19 cellular contexts compared by ENCODE assay signal in the genomic region with DNA sequence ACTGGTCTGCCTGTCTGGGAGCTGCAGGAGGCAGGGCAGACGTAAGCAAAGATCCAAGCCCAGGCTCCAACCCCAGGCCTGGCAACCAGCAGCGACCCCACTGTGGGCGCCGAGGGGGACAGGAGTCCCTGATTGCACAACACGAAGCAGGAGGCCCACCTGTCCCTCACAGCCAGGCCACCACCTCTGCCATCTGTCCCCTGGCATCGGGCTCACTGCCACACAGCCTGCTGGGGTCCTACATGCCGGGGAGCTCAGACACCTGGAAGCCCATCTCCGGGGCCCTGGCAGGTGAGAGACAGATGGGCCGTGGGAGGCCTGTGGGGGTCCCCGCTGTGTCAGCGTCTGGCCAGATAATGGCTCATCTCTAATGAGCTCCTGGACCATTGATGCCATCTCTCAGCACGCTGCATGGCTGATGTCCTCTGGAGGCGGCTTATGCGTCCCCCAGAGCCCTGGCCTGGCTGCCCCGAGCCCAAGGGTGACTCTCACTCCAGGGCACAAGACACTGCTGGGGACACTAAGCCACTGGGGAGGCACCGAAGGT. TPM values are rescaled to one million over a fixed set of nuclear protein-coding genes. Genes with fewer than 3 reads are reported as not detected.
DNase-seq lines count a peak whose midpoint lies in the region; ATAC-seq and TF ChIP-seq lines count a peak whose summit lies in the region.
"Had no signal": no experiment of that assay in that cellular context is flagged by ENCODE, and none has a peak within 500 bp of the region (broad histone marks: within the 10 kb centered on the region; RNA-seq: fewer than 3 reads in every experiment).

No MANE protein-coding gene starts in this region.

- TF ChIP-seq CTCF in IMR-90 (conservative IDR thresholded peaks at IDR 0.05; ENCODE audit: low read depth, low read length) (no peak), BE2C (IDR thresholded peaks at IDR 0.05; ENCODE audit: low read depth, low read length) (no peak)

- no peak overlapping the region for H2BK15ac ChIP-seq in IMR-90 (ENCODE audit: low read depth, low read length)

- H2BK120ac ChIP-seq in IMR-90 (ENCODE audit: low read depth, low read length): no peak overlapping the region

- no peak for TF ChIP-seq POLR2A in IMR-90 (IDR thresholded peaks at IDR 0.05; ENCODE audit: low read depth, low read length)

- H3K9ac ChIP-seq in IMR-90 (ENCODE audit: low read depth, low read length): no peak overlapping the region

- H3K9me1 ChIP-seq in IMR-90 (ENCODE audit: insufficient read depth, low read length): no peaks in the 10 kb centered on the region; the same call in 1 of the 2 replicates

- no peak overlapping the region for H3K18ac ChIP-seq in IMR-90 (ENCODE audit: low read depth, low read length)

- H3K27me3 ChIP-seq in IMR-90 (ENCODE audit: control insufficient read depth, insufficient read depth, low read length): 0 out of 2 replicates have a peak, but pooled peaks cover 1% of the 10 kb centered on the region
- H3K27me3 ChIP-seq in BE2C: no peaks in the 10 kb centered on the region
- H3K27me3 ChIP-seq: MG63, Peyer's patch, tibial nerve had no signal

- H2AK5ac ChIP-seq in IMR-90 (ENCODE audit: low read depth, low read length): no peak overlapping the region

- CTCF ChIA-PET in IMR-90 (lab: Yijun Ruan, JAX): interaction anchor here (0.6 kb wide), 1 partner anchor 14 kb away, joined by 3 read pairs; no protein-coding TSS in a partner anchor

- POLR2A ChIA-PET in IMR-90 (lab: Charles Lee; ENCODE audit: unreplicated experiment): no interaction called here

- H4K20me1 ChIP-seq in IMR-90 (ENCODE audit: insufficient read depth, low read length): peaks cover 12% of the 10 kb centered on the region

- H3K9me3 ChIP-seq in IMR-90 (ENCODE audit: control insufficient read depth, insufficient read depth, low read length) (no peaks in the 10 kb centered on the region), BE2C (no peaks in the 10 kb centered on the region)
- H3K9me3 ChIP-seq: MG63, Peyer's patch, tibial nerve had no signal

- no peak for TF ChIP-seq RAD21 in IMR-90 (IDR thresholded peaks at IDR 0.05; ENCODE audit: low read length)

- H3K4me1 ChIP-seq in IMR-90 (ENCODE audit: control insufficient read depth, insufficient read depth, low read length) (peaks cover 7% of the 10 kb centered on the region), BE2C (no peaks in the 10 kb centered on the region)

- no peak overlapping the region for H4K91ac ChIP-seq in IMR-90 (ENCODE audit: insufficient read depth, low read depth, low read length)

- intact Hi-C loops in IMR-90 (cut with micrococcal nuclease) (no loop called here), left cardiac atrium (cut with DNase I) (no loop called here), posterior vena cava (cut with DNase I) (no loop called here), left colon (cut with DNase I, micrococcal nuclease) (loop anchor here in 1 of 2 donors (10.0 kb wide), 1 partner anchor 57 kb away; no protein-coding TSS in a partner anchor)

- DNase-seq in IMR-90: no peak
- peak; percentile 17 for DNase-seq in left cardiac atrium
- peak; percentile 66 for DNase-seq in posterior vena cava (ENCODE audit: low spot score)
- DNase-seq in stimulated activated CD4-positive, alpha-beta T cell treated with anti-CD3 and anti-CD28 coated beads, Interleukin-2, amount 100 ng/mL, for 24 hours: no peak
- no peak for DNase-seq in anterior cingulate cortex (lab: John Stamatoyannopoulos, UW)
- no peak for DNase-seq in BE2C
- no peak for DNase-seq in left colon
- DNase-seq: activated CD4-positive, alpha-beta T cell treated with anti-CD3 and anti-CD28 coated beads for 1 hour; CD4-positive, alpha-beta memory T cell; foreskin fibroblast; MG63; NCI-H187; NCI-H2227 treated with DMSO at 0.1 percent for 48 hours; stimulated activated CD4-positive, alpha-beta T cell treated with anti-CD3 and anti-CD28 coated beads, Interleukin-4, amount 100 ng/mL, for 24 hours had no signal

- no peak overlapping the region for H3K4me3 ChIP-seq in IMR-90 (ENCODE audit: insufficient read depth, low read depth, low read length)
- no peak overlapping the region for H3K4me3 ChIP-seq in BE2C (ENCODE audit: low read depth, low read length)
- H3K4me3 ChIP-seq: MG63, Peyer's patch, smooth muscle cell, tibial nerve had no signal

- H3K4ac ChIP-seq in IMR-90 (ENCODE audit: low read depth, low read length): no peak overlapping the region

- no peak overlapping the region for H2BK20ac ChIP-seq in IMR-90 (ENCODE audit: low read depth, low read length)

- H3K79me1 ChIP-seq in IMR-90 (ENCODE audit: low read depth in 1 of 2, low read length in 2 of 2): no peaks in the 10 kb centered on the region

- peak overlapping the region; percentile 25 for H2AK9ac ChIP-seq in IMR-90 (replicated peaks; ENCODE audit: low read depth, low read length, poor library complexity)

- no peak overlapping the region for H4K8ac ChIP-seq in IMR-90 (ENCODE audit: low read depth in 2 of 2, low read length in 2 of 2)

- H3K14ac ChIP-seq in IMR-90 (replicated peaks; ENCODE audit: low read depth, low read length): no peak overlapping the region

- H2AFZ ChIP-seq in IMR-90 (replicated peaks; ENCODE audit: low read length, poor library complexity): no peak overlapping the region

- ATAC-seq in IMR-90 (ENCODE audit: low read depth) (no peak), left cardiac atrium (no peak), left colon (no peak)
- ATAC-seq: activated naive CD4-positive, alpha-beta T cell treated with anti-CD3 and anti-CD28 coated beads, Interleukin-2, amount 50 U/mL, for 72 hours had no signal

- in situ Hi-C loops in IMR-90 (cut with MboI; ENCODE audit: low sequenced_read_pairs): no loop called here

- H3K56ac ChIP-seq in IMR-90 (ENCODE audit: extremely low read depth, insufficient read depth, low read length): no peak overlapping the region

- dilution Hi-C loops in IMR-90 (cut with HindIII; ENCODE audit: low sequenced_read_pairs, unreplicated experiment): no loop called here

- H3K23ac ChIP-seq in IMR-90 (ENCODE audit: low read depth, low read length): no peak overlapping the region

- H3K27ac ChIP-seq in IMR-90 (ENCODE audit: insufficient read depth, low read length) (no peak overlapping the region), angular gyrus (ENCODE audit: low read depth, low read length) (peak overlapping the region; percentile 73)
- H3K27ac ChIP-seq: Peyer's patch, tibial nerve had no signal

- H4K5ac ChIP-seq in IMR-90 (ENCODE audit: low read depth, low read length): no peak overlapping the region

- no peak overlapping the region for H2BK5ac ChIP-seq in IMR-90 (ENCODE audit: low read depth, low read length, poor library complexity, severe bottlenecking)

- H3K4me2 ChIP-seq in IMR-90 (ENCODE audit: low read depth, low read length): no peak overlapping the region
- H3K4me2 ChIP-seq: smooth muscle cell had no signal

- BruUV-seq in IMR-90 (replicated peaks; lab: Mats Ljungman, UMichigan): no TSS peak

- WGBS in IMR-90 (ENCODE audit: extremely low coverage in 2 of 2, insufficient read length in 1 of 2), 2 experiments: 67% methylated on average over 3 of the region's 16 CpGs; no CpG with 5 or more reads in 1 of the 2 experiments

- no peaks in the 10 kb centered on the region for H3K36me3 ChIP-seq in IMR-90 (ENCODE audit: control insufficient read depth, insufficient read depth, low read length)
- no peaks in the 10 kb centered on the region for H3K36me3 ChIP-seq in BE2C
- H3K36me3 ChIP-seq: MG63, Peyer's patch had no signal

TF ChIP-seq in IMR-90, 13 proteins besides CTCF, POLR2A, EP300 and RAD21:
- TF ChIP-seq CEBPB (IDR thresholded peaks at IDR 0.05; ENCODE audit: low read depth, low read length) (0 out of 2 replicates have a peak, but pooled peaks have one; percentile 22), MAZ (IDR thresholded peaks at IDR 0.05; ENCODE audit: borderline replicate concordance, low read depth, low read length) (no peak)

RNA-seq across cellular contexts. Expression of a gene that starts 11.3 kb away (rescaled TPM):
- total RNA-seq in IMR-90 (2012; rRNA removed) (0.54 and 1.1 TPM in 2 replicates), left cardiac atrium (10 to 100 TPM; 35.3 to 55.1 TPM), posterior vena cava (10 to 100 TPM in 1 of 2 donors, 1 to 10 TPM in 1; 7.4 to 40.3 TPM), left colon (10 to 100 TPM; 20.9 to 24.6 TPM)
- 1.4 and 1.8 TPM in 2 replicates for polyA plus RNA-seq in IMR-90 (2012; rRNA removed)
- 1.2 and 5.9 TPM in 2 replicates for polyA plus RNA-seq in IMR-90 (2012; cell fraction: cytosol; rRNA removed)
- polyA plus RNA-seq in IMR-90 (2012; cell fraction: nucleus; rRNA removed; ENCODE audit: low replicate concordance): 8.4 and 9.1 TPM in 2 replicates
- polyA plus RNA-seq in BE2C (2012; ENCODE audit: insufficient read depth, insufficient read length, low read depth): 0.42 TPM

RNA-seq across cellular contexts. Expression of a gene that starts 30.7 kb away (rescaled TPM):
- total RNA-seq in IMR-90 (2012; rRNA removed) (6.1 and 8.9 TPM in 2 replicates), left cardiac atrium (10 to 100 TPM; 26.8 to 35.1 TPM), posterior vena cava (1 to 10 TPM; 7.0 to 8.8 TPM), left colon (10 to 100 TPM; 19.5 to 20.4 TPM)
- 9.1 and 10.1 TPM in 2 replicates for polyA plus RNA-seq in IMR-90 (2012; rRNA removed)
- polyA plus RNA-seq in IMR-90 (2012; cell fraction: cytosol; rRNA removed): 3.3 and 9.5 TPM in 2 replicates
- 12.6 and 13.5 TPM in 2 replicates for polyA plus RNA-seq in IMR-90 (2012; cell fraction: nucleus; rRNA removed; ENCODE audit: low replicate concordance)
- polyA plus RNA-seq in BE2C (2012; ENCODE audit: insufficient read depth, insufficient read length, low read depth): 11.4 TPM

Comparison
In these comparisons a context has a peak if more than half of its experiments do, and no peak if none do; other contexts are left out.
1. DNase-seq: peak in left cardiac atrium (single experiment) and posterior vena cava (single experiment); none in IMR-90 (single experiment), stimulated activated CD4-positive, alpha-beta T cell treated with anti-CD3 and anti-CD28 coated beads, Interleukin-2, amount 100 ng/mL, for 24 hours (0 of 2), anterior cingulate cortex (0 of 58), BE2C (single experiment) and left colon (0 of 2).